ENCODE assay signal across 8 cellular contexts in the genomic region with DNA sequence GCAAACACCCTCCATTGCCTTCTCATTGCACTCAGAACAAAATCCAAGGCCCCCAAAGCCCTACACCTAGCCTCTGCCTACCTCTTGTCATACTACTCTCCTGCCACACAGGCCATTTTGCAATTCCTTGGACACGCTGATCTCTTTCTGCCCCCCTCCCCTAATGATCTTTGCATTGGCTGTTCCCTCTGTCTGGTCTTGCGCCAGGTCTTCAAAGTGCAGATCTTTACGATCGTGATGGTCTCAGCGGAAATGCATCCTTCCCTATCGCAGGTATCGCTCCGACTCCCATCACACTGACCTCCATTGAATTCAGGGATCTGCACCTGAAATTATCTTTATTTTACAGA. TPM values are rescaled to one million over a fixed set of nuclear protein-coding genes. Genes with fewer than 3 reads are reported as not detected.
DNase-seq lines count a peak whose midpoint lies in the region; TF ChIP-seq lines count a peak whose summit lies in the region.
"Had no signal": no experiment of that assay in that cellular context is flagged by ENCODE, and none has a peak within 500 bp of the region (broad histone marks: within the 10 kb centered on the region; RNA-seq: fewer than 3 reads in every experiment).

No MANE protein-coding gene starts in this region.

- H3K4me1 ChIP-seq in smooth muscle cell (ENCODE audit: low read depth) = peaks cover 10% of the 10 kb centered on the region

- CTCF ChIA-PET in HEK293T (lab: Yijun Ruan, JAX) = interaction anchor here (1.1 to 2.6 kb wide), 3 partner anchors 58 to 92 kb away, joined by 3 to 17 read pairs (median 8); no protein-coding TSS in a partner anchor

- peaks cover 39% of the 10 kb centered on the region for H3K79me2 ChIP-seq in smooth muscle cell (ENCODE audit: low read depth)

- no peak overlapping the region for H3K27ac ChIP-seq in WERI-Rb-1
- no peak overlapping the region for H3K27ac ChIP-seq in smooth muscle cell (ENCODE audit: low read depth)

- H3K36me3 Mint-ChIP-seq in glutamatergic neuron (ENCODE audit: unreplicated experiment) = no peaks in the 10 kb centered on the region

- peak overlapping the region; percentile 100 for H3K4me2 ChIP-seq in smooth muscle cell

- peak; percentile 18 for DNase-seq in HEK293T (ENCODE audit: extremely low spot score)
- DNase-seq in WERI-Rb-1 = no peak
- DNase-seq in glutamatergic neuron = no peak
- DNase-seq in smooth muscle cell (lab: John Stamatoyannopoulos, UW; ENCODE audit: unreplicated experiment) = no peak
- no peak for DNase-seq in hippocampal formation (lab: John Stamatoyannopoulos, UW)
- DNase-seq in cerebellum (ENCODE audit: low spot score) = no peak
- DNase-seq in germinal center (ENCODE audit: low spot score) = no peak

- H3K4me3 Mint-ChIP-seq in glutamatergic neuron (ENCODE audit: unreplicated experiment) = peak overlapping the region; percentile 96

- 7% methylated on average over 8 of the region's 8 CpGs for WGBS in smooth muscle cell (ENCODE audit: low lambda C conversion rate)

- H2AFZ ChIP-seq in smooth muscle cell (ENCODE audit: low read depth) = peak overlapping the region; percentile 86

- H3K9ac ChIP-seq in smooth muscle cell (ENCODE audit: low read depth) = peak overlapping the region; percentile 79

- peaks cover 11% of the 10 kb centered on the region for H3K9me3 Mint-ChIP-seq in glutamatergic neuron (ENCODE audit: unreplicated experiment)

- peak overlapping the region; percentile 84 for H3K27ac Mint-ChIP-seq in glutamatergic neuron (ENCODE audit: unreplicated experiment)

- H3K27me3 ChIP-seq in WERI-Rb-1 (ENCODE audit: insufficient read depth, low read depth, severe bottlenecking) (no peaks in the 10 kb centered on the region), smooth muscle cell (ENCODE audit: low read depth) (no peaks in the 10 kb centered on the region)

- no peaks in the 10 kb centered on the region for H3K9me3 ChIP-seq in WERI-Rb-1 (ENCODE audit: severe bottlenecking)
- no peaks in the 10 kb centered on the region for H3K9me3 ChIP-seq in smooth muscle cell (replicated peaks; ENCODE audit: low read depth)

- H3K36me3 ChIP-seq in WERI-Rb-1 (no peaks in the 10 kb centered on the region), smooth muscle cell (ENCODE audit: low read depth) (no peaks in the 10 kb centered on the region)

- POLR2A ChIA-PET in HEK293T (lab: Yijun Ruan, JAX) = interaction anchor here (0.6 to 3.5 kb wide), 11 partner anchors 13 to 185 kb away, joined by 3 to 20 read pairs (median 5); a partner anchor contains a TSS

- peaks cover 34% of the 10 kb centered on the region for H4K20me1 ChIP-seq in smooth muscle cell (ENCODE audit: low read depth)

- H3F3A ChIP-seq in smooth muscle cell (ENCODE audit: low read depth) = no peaks in the 10 kb centered on the region

- H3K4me1 Mint-ChIP-seq in glutamatergic neuron (ENCODE audit: low read depth, unreplicated experiment) = peaks cover 27% of the 10 kb centered on the region

- H3K4me3 ChIP-seq in WERI-Rb-1 (ENCODE audit: low read depth, low read length) (peak overlapping the region; percentile 72), smooth muscle cell (peak overlapping the region; percentile 91)

- peaks cover 9% of the 10 kb centered on the region for H3K27me3 Mint-ChIP-seq in glutamatergic neuron (ENCODE audit: unreplicated experiment)

- TF ChIP-seq CTCF in WERI-Rb-1 (IDR thresholded peaks at IDR 0.05; ENCODE audit: low read depth, low read length) (no peak), glutamatergic neuron (IDR thresholded peaks at IDR 0.05; ENCODE audit: partially characterized antibody, unreplicated experiment) (no peak), smooth muscle cell (IDR thresholded peaks at IDR 0.05; ENCODE audit: borderline replicate concordance, insufficient read depth, poor library complexity, severe bottlenecking) (no peak)

TF ChIP-seq in HEK293T, 16 proteins besides CTCF, POLR2A, EP300 and RAD21:
- no peak for TF ChIP-seq TARDBP (IDR thresholded peaks at IDR 0.05)

RNA-seq across cellular contexts. Expression of a gene that starts 0.8 kb away (rescaled TPM):
- total RNA-seq in glutamatergic neuron (ENCODE audit: unreplicated experiment) (13.0 TPM), smooth muscle cell (18.6 and 20.7 TPM in 2 replicates), cerebellum (38.6 TPM)
- polyA plus RNA-seq in smooth muscle cell = 2.8 and 4.8 TPM in 2 replicates

RNA-seq across cellular contexts. Expression of a gene that starts 6.2 kb away (rescaled TPM):
- total RNA-seq in glutamatergic neuron (ENCODE audit: unreplicated experiment) (not detected), smooth muscle cell (not detected in 2 replicates), cerebellum (not detected)
- 0.21 TPM in 1 of 2 replicates, not detected in the other for polyA plus RNA-seq in smooth muscle cell
- total RNA-seq: left cardiac atrium had no signal

RNA-seq across cellular contexts. Expression of a gene that starts 54.0 kb away (rescaled TPM):
- total RNA-seq in glutamatergic neuron (ENCODE audit: unreplicated experiment) (193 TPM), smooth muscle cell (103 and 132 TPM in 2 replicates), cerebellum (221 TPM)
- polyA plus RNA-seq in smooth muscle cell = 115 and 126 TPM in 2 replicates
